In the genomic region with DNA sequence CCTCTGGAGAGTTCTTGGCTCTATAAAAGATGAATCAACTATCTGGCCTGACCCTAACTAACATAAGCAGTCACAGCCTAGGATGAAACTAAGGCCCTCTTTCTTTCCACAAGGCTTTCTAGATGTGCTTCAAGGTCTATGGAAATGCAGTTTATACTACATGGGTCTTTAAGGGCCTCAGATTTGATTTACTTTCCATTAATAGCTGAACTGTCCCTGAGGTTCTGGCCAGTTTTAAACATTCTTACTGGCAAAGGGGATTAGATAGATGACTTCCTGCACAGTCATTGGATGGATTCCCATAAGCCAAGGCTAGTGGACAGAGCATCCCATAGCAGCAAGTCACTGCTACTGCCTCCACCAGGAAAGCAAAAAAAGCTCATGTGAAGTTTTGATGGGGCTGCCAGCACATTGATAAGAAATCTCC, we compare ENCODE assay signal across 11 cellular contexts. TPM values are rescaled to one million over a fixed set of nuclear protein-coding genes. Genes with fewer than 3 reads are reported as not detected.
A peak's percentile ranks its signal among the peaks of the same experiment; 100 is the strongest.
DNase-seq lines count a peak whose midpoint lies in the region; ATAC-seq and TF ChIP-seq lines count a peak whose summit lies in the region.
"Had no signal": no experiment of that assay in that cellular context is flagged by ENCODE, and none has a peak within 500 bp of the region (broad histone marks: within the 10 kb centered on the region; RNA-seq: fewer than 3 reads in every experiment).

No MANE protein-coding gene starts in this region.

- H3K27me3 ChIP-seq in brain microvascular endothelial cell (replicated peaks) = no peaks in the 10 kb centered on the region
- H3K27me3 ChIP-seq in mesenchymal stem cell (ENCODE audit: control insufficient read depth in 1 of 2, insufficient read depth in 1 of 2, low read length in 2 of 2) = peaks cover 0 to 24% of the 10 kb centered on the region in 2 experiments
- H3K27me3 ChIP-seq in uterus = no peaks in the 10 kb centered on the region

- no peak overlapping the region for H3K4me2 ChIP-seq in mesenchymal stem cell (ENCODE audit: low read length, poor library complexity, severe bottlenecking)

- H3K18ac ChIP-seq in mesenchymal stem cell (ENCODE audit: low read depth in 1 of 2, low read length in 2 of 2) = peak overlapping the region; percentile 37 to 94

- TF ChIP-seq CTCF in brain microvascular endothelial cell (IDR thresholded peaks at IDR 0.05; ENCODE audit: low read depth, low read length, missing control alignments) = no peak
- TF ChIP-seq CTCF in uterus (IDR thresholded peaks at IDR 0.05) = no peak

- H2AK5ac ChIP-seq in mesenchymal stem cell (ENCODE audit: low read length, severe bottlenecking) = no peak overlapping the region

- no peaks in the 10 kb centered on the region for H3K27me3 Mint-ChIP-seq in activated naive CD8-positive, alpha-beta T cell
- H3K27me3 Mint-ChIP-seq in activated naive CD8-positive, alpha-beta T cell treated with anti-CD3 and anti-CD28 coated beads for 36 hours = no peaks in the 10 kb centered on the region

- TF ChIP-seq POLR2A in uterus (IDR thresholded peaks at IDR 0.05) = no peak

- H3K4ac ChIP-seq in mesenchymal stem cell (ENCODE audit: low read depth in 1 of 2, low read length in 2 of 2) = no peak overlapping the region

- no peak overlapping the region for H3K4me3 Mint-ChIP-seq in activated naive CD8-positive, alpha-beta T cell
- no peak overlapping the region for H3K4me3 Mint-ChIP-seq in activated naive CD8-positive, alpha-beta T cell treated with anti-CD3 and anti-CD28 coated beads for 36 hours
- H3K4me3 Mint-ChIP-seq: WTC11 had no signal

- H3K14ac ChIP-seq in mesenchymal stem cell (ENCODE audit: low read length in 2 of 2) = no peak overlapping the region

- no peaks in the 10 kb centered on the region for H3K36me3 Mint-ChIP-seq in activated naive CD8-positive, alpha-beta T cell
- no peaks in the 10 kb centered on the region for H3K36me3 Mint-ChIP-seq in activated naive CD8-positive, alpha-beta T cell treated with anti-CD3 and anti-CD28 coated beads for 36 hours

- no peaks in the 10 kb centered on the region for H3K79me1 ChIP-seq in mesenchymal stem cell (replicated peaks; ENCODE audit: low read length, poor library complexity, severe bottlenecking)

- no peak overlapping the region for H3K27ac ChIP-seq in brain microvascular endothelial cell
- no peak overlapping the region for H3K27ac ChIP-seq in mesenchymal stem cell (ENCODE audit: low read length, poor library complexity, severe bottlenecking)
- peak overlapping the region; percentile 83 to 84 for H3K27ac ChIP-seq in uterus

- no peak overlapping the region for H2AFZ ChIP-seq in mesenchymal stem cell (ENCODE audit: low read depth, low read length)

- no peak overlapping the region for H3K9ac ChIP-seq in mesenchymal stem cell (ENCODE audit: low read length)

- no peak overlapping the region for H4K8ac ChIP-seq in mesenchymal stem cell (ENCODE audit: low read length)

- in situ Hi-C loops in brain microvascular endothelial cell (cut with HindIII; ENCODE audit: low pct_ligation_motif_present, low sequenced_read_pairs) = no loop called here

- H2BK5ac ChIP-seq in mesenchymal stem cell (ENCODE audit: low read depth, low read length, poor library complexity, severe bottlenecking) = no peak overlapping the region

- H2BK12ac ChIP-seq in mesenchymal stem cell (ENCODE audit: low read length in 2 of 2) = peak overlapping the region in 1 of 2 experiments; percentile 92

- no peaks in the 10 kb centered on the region for H3K36me3 ChIP-seq in brain microvascular endothelial cell (replicated peaks)
- no peaks in the 10 kb centered on the region for H3K36me3 ChIP-seq in mesenchymal stem cell (ENCODE audit: control insufficient read depth in 1 of 2, insufficient read depth in 2 of 2, low read depth in 1 of 2, low read length in 2 of 2)
- no peaks in the 10 kb centered on the region for H3K36me3 ChIP-seq in uterus

- intact Hi-C loops in uterus (cut with DNase I; ENCODE audit: low total_unique reads) = no loop called here

- H3K9me3 Mint-ChIP-seq in activated naive CD8-positive, alpha-beta T cell (ENCODE audit: low read depth) = no peaks in the 10 kb centered on the region
- H3K9me3 Mint-ChIP-seq in activated naive CD8-positive, alpha-beta T cell treated with anti-CD3 and anti-CD28 coated beads for 36 hours = no peaks in the 10 kb centered on the region

- H4K91ac ChIP-seq in mesenchymal stem cell (ENCODE audit: low read length) = no peak overlapping the region

- H3K4me1 ChIP-seq in mesenchymal stem cell (ENCODE audit: control insufficient read depth, insufficient read depth, low read depth, low read length) = peaks cover 2% of the 10 kb centered on the region
- H3K4me1 ChIP-seq in uterus = peaks cover 23 to 25% of the 10 kb centered on the region in 2 donors

- no peak for ATAC-seq in GM18867 (IDR thresholded peaks at IDR 0.05; ENCODE audit: unreplicated experiment)
- ATAC-seq: WTC11 had no signal

- H3K4me3 ChIP-seq in brain microvascular endothelial cell (ENCODE audit: low read depth, low read length) (no peak overlapping the region), mesenchymal stem cell (ENCODE audit: insufficient read depth in 1 of 2, low read depth in 1 of 2, low read length in 2 of 2) (no peak overlapping the region), uterus (no peak overlapping the region)

- peak overlapping the region; percentile 56 for H2BK120ac ChIP-seq in mesenchymal stem cell (ENCODE audit: low read depth, low read length)

- no peak overlapping the region for H2BK15ac ChIP-seq in mesenchymal stem cell (ENCODE audit: low read depth, poor library complexity, severe bottlenecking)

- H3K27ac Mint-ChIP-seq in activated naive CD8-positive, alpha-beta T cell = peak overlapping the region; percentile 54
- H3K27ac Mint-ChIP-seq in activated naive CD8-positive, alpha-beta T cell treated with anti-CD3 and anti-CD28 coated beads for 36 hours = no peak overlapping the region
- H3K27ac Mint-ChIP-seq: WTC11 had no signal

- H3K23ac ChIP-seq in mesenchymal stem cell (ENCODE audit: low read length in 2 of 2) = no peak overlapping the region

- no peak for DNase-seq in activated naive CD8-positive, alpha-beta T cell treated with anti-CD3 and anti-CD28 coated beads for 36 hours
- DNase-seq in brain microvascular endothelial cell = peak; percentile 6
- peak; percentile 72 for DNase-seq in mesenchymal stem cell
- DNase-seq in uterus = no peak
- no peak for DNase-seq in globus pallidus (ENCODE audit: low spot score)
- DNase-seq in OCI-M1 (lab: John Stamatoyannopoulos, UW) = no peak
- DNase-seq: activated gamma-delta T cell, RPMI8226 had no signal

- peaks cover 51% of the 10 kb centered on the region for H3K4me1 Mint-ChIP-seq in activated naive CD8-positive, alpha-beta T cell (ENCODE audit: low read depth)
- H3K4me1 Mint-ChIP-seq in activated naive CD8-positive, alpha-beta T cell treated with anti-CD3 and anti-CD28 coated beads for 36 hours = peaks cover 40% of the 10 kb centered on the region

- H3K9me3 ChIP-seq in mesenchymal stem cell (ENCODE audit: control insufficient read depth, low read length) (no peaks in the 10 kb centered on the region), uterus (no peaks in the 10 kb centered on the region)

RNA-seq across cellular contexts. Expression of a gene that starts 38.1 kb away (rescaled TPM):
- total RNA-seq in activated naive CD8-positive, alpha-beta T cell treated with anti-CD3 and anti-CD28 coated beads for 36 hours = 10 to 100 TPM; 26.6 to 31.5 TPM
- 10.0 TPM for polyA plus RNA-seq in mesenchymal stem cell (2013, experiment 1 of 2)
- 10.0 TPM for polyA plus RNA-seq in mesenchymal stem cell (2013, experiment 2 of 2)
- 100 to 1,000 TPM in 1 of 4 donors, 10 to 100 TPM in 2, under 1 TPM in 1; 0.88 to 116 (median 33.3) TPM for total RNA-seq in uterus

Comparison
In these comparisons a context has a peak if more than half of its experiments do, and no peak if none do; other contexts are left out.
1. DNase-seq: peak in brain microvascular endothelial cell (single experiment) and mesenchymal stem cell (single experiment); none in activated naive CD8-positive, alpha-beta T cell treated with anti-CD3 and anti-CD28 coated beads for 36 hours (single experiment), uterus (0 of 2), globus pallidus (single experiment) and OCI-M1 (single experiment).
2. H3K27ac ChIP-seq: peak in uterus (2 of 2); none in brain microvascular endothelial cell (single experiment) and mesenchymal stem cell (single experiment).